Comparison of ENCODE assay signal across 9 cellular contexts in genomic region chr15:57440799-57441198, GRCh38.
DNase-seq lines count a peak whose midpoint lies in the region; ATAC-seq, FAIRE-seq and TF ChIP-seq lines count a peak whose summit lies in the region.
"Had no signal": no experiment of that assay in that cellular context is flagged by ENCODE, and none has a peak within 500 bp of the region (broad histone marks: within the 10 kb centered on the region; RNA-seq: fewer than 3 reads in every experiment).

No MANE protein-coding gene starts in this region.

- H3K9ac ChIP-seq in HUES6 (ENCODE audit: low read length) (no peak overlapping the region), kidney (ENCODE audit: low read length in 2 of 2) (no peak overlapping the region)

- DNase-seq in astrocyte of the hippocampus (ENCODE audit: low read depth, low spot score) = peak; percentile 94
- no peak for DNase-seq in kidney
- DNase-seq in thoracic aorta (ENCODE audit: low spot score) = no peak
- no peak for DNase-seq in NCI-H526 (lab: John Stamatoyannopoulos, UW)
- no peak for DNase-seq in effector CD4-positive, alpha-beta T cell
- DNase-seq: naive thymus-derived CD4-positive, alpha-beta T cell; NCI-H1092 treated with DMSO at 0.1 percent for 48 hours had no signal

- no peak for FAIRE-seq in kidney (lab: Jason Lieb, UNC)

- ATAC-seq in thoracic aorta (ENCODE audit: insufficient number of reproducible peaks, low FRiP score, low read depth) = no peak
- no peak for ATAC-seq in GM19397 (IDR thresholded peaks at IDR 0.05; ENCODE audit: unreplicated experiment)
- ATAC-seq: naive thymus-derived CD4-positive, alpha-beta T cell had no signal

- H3K36me3 ChIP-seq in HUES6 (ENCODE audit: control insufficient read depth, insufficient read depth, low read length) (peaks cover 50% of the 10 kb centered on the region), kidney (ENCODE audit: control insufficient read depth in 1 of 2, insufficient read depth in 2 of 2, low read length in 2 of 2) (peaks cover 20 to 42% of the 10 kb centered on the region in 2 donors), thoracic aorta (no peaks in the 10 kb centered on the region)

- no peak for TF ChIP-seq CTCF in kidney (IDR thresholded peaks at IDR 0.05; ENCODE audit: borderline replicate concordance, extremely low read depth, insufficient read depth)
- TF ChIP-seq CTCF in thoracic aorta (IDR thresholded peaks at IDR 0.05) = no peak

- intact Hi-C loops in kidney (cut with DNase I) = no loop called here

- H3K4me1 ChIP-seq in HUES6 (ENCODE audit: control insufficient read depth, insufficient read depth, low read length) (peaks cover 27% of the 10 kb centered on the region), kidney (ENCODE audit: control insufficient read depth in 1 of 2, insufficient read depth in 1 of 2, low read depth in 1 of 2, low read length in 2 of 2) (peaks cover 9 to 31% of the 10 kb centered on the region in 2 donors), thoracic aorta (ENCODE audit: control insufficient read depth in 1 of 2, low read depth in 2 of 2) (peaks cover 3 to 36% of the 10 kb centered on the region in 2 donors)

- H3K27me3 ChIP-seq in HUES6 (ENCODE audit: control insufficient read depth, insufficient read depth, low read length) (no peaks in the 10 kb centered on the region), thoracic aorta (replicated peaks; ENCODE audit: insufficient read depth) (no peaks in the 10 kb centered on the region)

- H3K9me3 ChIP-seq in HUES6 (ENCODE audit: control insufficient read depth, insufficient read depth, low read depth, low read length) (no peaks in the 10 kb centered on the region), kidney (ENCODE audit: control insufficient read depth in 1 of 2, low read length in 2 of 2) (no peaks in the 10 kb centered on the region), thoracic aorta (no peaks in the 10 kb centered on the region)

- H3K27ac ChIP-seq in HUES6 (ENCODE audit: low read depth, low read length) (peak overlapping the region; percentile 49; the same call in 1 of the 2 replicates), kidney (ENCODE audit: low read depth in 2 of 2, low read length in 2 of 2) (peak overlapping the region; percentile 25 to 59), thoracic aorta (peak overlapping the region; percentile 25 to 45)

- H3K4me3 ChIP-seq in HUES6 (ENCODE audit: low read depth, low read length) = no peak overlapping the region
- no peak overlapping the region for H3K4me3 ChIP-seq in kidney (ENCODE audit: low read length in 2 of 2)
- peak overlapping the region; percentile 12 for H3K4me3 ChIP-seq in thoracic aorta
